ENCODE assay signal across 35 cellular contexts in genomic region chr3:56831572-56831971, GRCh38.
"Had no signal": no experiment of that assay in that cellular context is flagged by ENCODE, and none has a peak within 500 bp of the region (broad histone marks: within the 10 kb centered on the region; RNA-seq: fewer than 3 reads in every experiment).

No MANE protein-coding gene starts in this region.

- H3K27ac ChIP-seq: ascending aorta, cardiac muscle cell, VCaP had no signal

- H3K27me3 Mint-ChIP-seq: activated B cell treated with CpG ODN at 0.5 μM for 24 hours; activated CD4-positive, alpha-beta memory T cell treated with anti-CD3 and anti-CD28 coated beads for 36 hours; activated CD4-positive, alpha-beta T cell treated with anti-CD3 and anti-CD28 coated beads, Interleukin-2, amount 10 ng/mL, durations not matched to agents 24 days and 14 days; activated CD8-positive, alpha-beta T cell treated with anti-CD3 and anti-CD28 coated beads for 36 hours; activated naive CD4-positive, alpha-beta T cell treated with anti-CD3 and anti-CD28 coated beads, Interleukin-2, amount 10 ng/mL, durations not matched to agents 7 days and 5 days; activated naive CD4-positive, alpha-beta T cell treated with anti-CD3 and anti-CD28 coated beads, Interleukin-2, amount 50 U/mL, for 24 hours; activated naive CD8-positive, alpha-beta T cell; activated naive CD8-positive, alpha-beta T cell treated with anti-CD3 and anti-CD28 coated beads, Interleukin-2, amount 10 ng/mL, durations not matched to agents 7 days and 5 days; activated naive CD8-positive, alpha-beta T cell treated with anti-CD3 and anti-CD28 coated beads, Interleukin-2, amount 50 U/mL, for 24 hours had no signal

- ATAC-seq: activated CD8-positive, alpha-beta T cell treated with anti-CD3 and anti-CD28 coated beads for 36 hours; activated naive CD8-positive, alpha-beta T cell treated with anti-CD3 and anti-CD28 coated beads, Interleukin-2, amount 50 U/mL, for 24 hours; activated T-cell treated with anti-CD3 and anti-CD28 coated beads, Interleukin-2, amount 50 U/mL, for 4 hours; activated T-cell treated with anti-CD3 and anti-CD28 coated beads, Interleukin-2, amount 50 U/mL, for 72 hours had no signal

- H3K4me1 ChIP-seq: ascending aorta had no signal

- H3K36me3 Mint-ChIP-seq: activated CD4-positive, alpha-beta memory T cell treated with anti-CD3 and anti-CD28 coated beads for 36 hours; brain had no signal

- H3K9me3 ChIP-seq: ascending aorta had no signal

- H3K4me3 Mint-ChIP-seq: activated B cell treated with CpG ODN at 0.5 μM for 24 hours; activated CD4-positive, alpha-beta memory T cell treated with anti-CD3 and anti-CD28 coated beads for 36 hours; activated CD4-positive, alpha-beta T cell treated with anti-CD3 and anti-CD28 coated beads, Interleukin-2, amount 10 ng/mL, durations not matched to agents 24 days and 14 days; activated CD8-positive, alpha-beta T cell treated with anti-CD3 and anti-CD28 coated beads for 36 hours; activated naive CD4-positive, alpha-beta T cell treated with anti-CD3 and anti-CD28 coated beads, Interleukin-2, amount 10 ng/mL, durations not matched to agents 7 days and 5 days; activated naive CD4-positive, alpha-beta T cell treated with anti-CD3 and anti-CD28 coated beads, Interleukin-2, amount 50 U/mL, for 24 hours; activated naive CD8-positive, alpha-beta T cell; activated naive CD8-positive, alpha-beta T cell treated with anti-CD3 and anti-CD28 coated beads, Interleukin-2, amount 10 ng/mL, durations not matched to agents 7 days and 5 days; activated naive CD8-positive, alpha-beta T cell treated with anti-CD3 and anti-CD28 coated beads, Interleukin-2, amount 50 U/mL, for 24 hours; activated T-cell treated with anti-CD3 and anti-CD28 coated beads, Interleukin-2, amount 50 U/mL, for 4 hours; activated T-cell treated with anti-CD3 and anti-CD28 coated beads, Interleukin-2, amount 50 U/mL, for 72 hours; activated T-helper 1 cell treated with anti-CD3 and anti-CD28 coated beads, Interleukin-12 subunit alpha, Interleukin-12 subunit beta, Interleukin-2, Interleukin-4 antibody, amounts not matched to agents 30 ng/mL and 10 ng/mL and 1 ng/mL, durations not matched to agents 14 hours and 24 hours and 36 hours; brain; T-helper 1 cell treated with Interleukin-12 subunit alpha and Interleukin-12 subunit beta and Interleukin-4 antibody, amounts not matched to agents 30 μg/mL and 1 μg/mL, for 36 hours; T-helper 2 cell treated with Interferon-gamma antibody and Interleukin-4, amounts not matched to agents 5 μg/mL and 100 μg/mL, for 36 hours had no signal

- DNase-seq: activated B cell treated with CpG ODN at 0.5 μM for 24 hours; activated CD4-positive, alpha-beta memory T cell treated with anti-CD3 and anti-CD28 coated beads for 36 hours; activated CD4-positive, alpha-beta T cell treated with anti-CD3 and anti-CD28 coated beads for 4 hours; activated CD4-positive, alpha-beta T cell treated with anti-CD3 and anti-CD28 coated beads, Interleukin-2, amount 10 ng/mL, durations not matched to agents 24 days and 14 days; activated CD4-positive, alpha-beta T cell treated with anti-CD3 and anti-CD28 coated beads, Interleukin-2, amount 50 U/mL, for 1 hour; activated CD4-positive, alpha-beta T cell treated with anti-CD3 and anti-CD28 coated beads, Interleukin-2, amount 50 U/mL, for 4 hours; activated CD4-positive, CD25-positive, alpha-beta regulatory T cell treated with anti-CD3 and anti-CD28 coated beads, Interleukin-2, amount 50 U/mL, for 72 hours; activated CD8-positive, alpha-beta memory T cell treated with anti-CD3 and anti-CD28 coated beads, Interleukin-2, amount 50 U/mL, for 4 hours; activated CD8-positive, alpha-beta T cell treated with anti-CD3 and anti-CD28 coated beads for 36 hours; activated effector memory CD4-positive, alpha-beta T cell treated with Interleukin-2 at 50 U/mL for 16 hours; activated gamma-delta T cell; activated naive CD4-positive, alpha-beta T cell treated with anti-CD3 and anti-CD28 coated beads, Interleukin-2, amount 10 ng/mL, durations not matched to agents 7 days and 5 days; activated naive CD4-positive, alpha-beta T cell treated with Interleukin-2 at 50 U/mL for 16 hours; activated naive CD8-positive, alpha-beta T cell treated with anti-CD3 and anti-CD28 coated beads, Interleukin-2, amount 10 ng/mL, durations not matched to agents 7 days and 5 days; activated naive CD8-positive, alpha-beta T cell treated with anti-CD3 and anti-CD28 coated beads, Interleukin-2, amount 50 U/mL, for 24 hours; activated T-cell treated with anti-CD3 and anti-CD28 coated beads for 4 hours; activated T-cell treated with anti-CD3 and anti-CD28 coated beads, Interleukin-2, amount 50 U/mL, for 1 hour; activated T-cell treated with anti-CD3 and anti-CD28 coated beads, Interleukin-2, amount 50 U/mL, for 4 hours; activated T-cell treated with anti-CD3 and anti-CD28 coated beads, Interleukin-2, amount 50 U/mL, for 72 hours; amygdala; anterior cingulate cortex; caudate nucleus; T-helper 1 cell; T-helper 2 cell; T-helper 9 cell had no signal

- H3K4me3 ChIP-seq: ascending aorta, cardiac muscle cell had no signal

- H3K36me3 ChIP-seq: ascending aorta, cardiac muscle cell had no signal

- H3K4me1 Mint-ChIP-seq: activated B cell treated with CpG ODN at 0.5 μM for 24 hours had no signal

- H3K27me3 ChIP-seq: ascending aorta, cardiac muscle cell had no signal

- H3K9me3 Mint-ChIP-seq: activated B cell treated with CpG ODN at 0.5 μM for 24 hours; activated CD4-positive, alpha-beta memory T cell treated with anti-CD3 and anti-CD28 coated beads for 36 hours; activated CD4-positive, alpha-beta T cell treated with anti-CD3 and anti-CD28 coated beads, Interleukin-2, amount 10 ng/mL, durations not matched to agents 24 days and 14 days; activated CD8-positive, alpha-beta T cell treated with anti-CD3 and anti-CD28 coated beads for 36 hours; activated naive CD4-positive, alpha-beta T cell treated with anti-CD3 and anti-CD28 coated beads, Interleukin-2, amount 10 ng/mL, durations not matched to agents 7 days and 5 days; activated naive CD4-positive, alpha-beta T cell treated with anti-CD3 and anti-CD28 coated beads, Interleukin-2, amount 50 U/mL, for 24 hours; activated naive CD8-positive, alpha-beta T cell treated with anti-CD3 and anti-CD28 coated beads, Interleukin-2, amount 10 ng/mL, durations not matched to agents 7 days and 5 days; activated naive CD8-positive, alpha-beta T cell treated with anti-CD3 and anti-CD28 coated beads, Interleukin-2, amount 50 U/mL, for 24 hours; activated T-cell treated with anti-CD3 and anti-CD28 coated beads, Interleukin-2, amount 50 U/mL, for 4 hours; activated T-helper 1 cell treated with anti-CD3 and anti-CD28 coated beads, Interleukin-12 subunit alpha, Interleukin-12 subunit beta, Interleukin-2, Interleukin-4 antibody, amounts not matched to agents 30 ng/mL and 10 ng/mL and 1 ng/mL, durations not matched to agents 14 hours and 24 hours and 36 hours; activated T-helper 2 cell treated with anti-CD3 and anti-CD28 coated beads, Interferon-gamma antibody, Interleukin-2, Interleukin-4, amounts not matched to agents 10 μg/mL and 5 μg/mL and 100 μg/mL, durations not matched to agents 14 hours and 24 hours and 36 hours; brain; T-helper 1 cell treated with Interleukin-12 subunit alpha and Interleukin-12 subunit beta and Interleukin-4 antibody, amounts not matched to agents 30 μg/mL and 1 μg/mL, for 36 hours; T-helper 2 cell treated with Interferon-gamma antibody and Interleukin-4, amounts not matched to agents 5 μg/mL and 100 μg/mL, for 36 hours had no signal

- H3K27ac Mint-ChIP-seq: activated B cell treated with CpG ODN at 0.5 μM for 24 hours; activated CD4-positive, alpha-beta memory T cell treated with anti-CD3 and anti-CD28 coated beads for 36 hours; activated CD4-positive, alpha-beta T cell treated with anti-CD3 and anti-CD28 coated beads, Interleukin-2, amount 10 ng/mL, durations not matched to agents 24 days and 14 days; activated CD8-positive, alpha-beta T cell treated with anti-CD3 and anti-CD28 coated beads for 36 hours; activated naive CD4-positive, alpha-beta T cell treated with anti-CD3 and anti-CD28 coated beads, Interleukin-2, amount 10 ng/mL, durations not matched to agents 7 days and 5 days; activated naive CD4-positive, alpha-beta T cell treated with anti-CD3 and anti-CD28 coated beads, Interleukin-2, amount 50 U/mL, for 24 hours; activated naive CD8-positive, alpha-beta T cell; activated naive CD8-positive, alpha-beta T cell treated with anti-CD3 and anti-CD28 coated beads, Interleukin-2, amount 10 ng/mL, durations not matched to agents 7 days and 5 days; activated naive CD8-positive, alpha-beta T cell treated with anti-CD3 and anti-CD28 coated beads, Interleukin-2, amount 50 U/mL, for 24 hours; activated T-cell treated with anti-CD3 and anti-CD28 coated beads, Interleukin-2, amount 50 U/mL, for 72 hours; activated T-helper 1 cell treated with anti-CD3 and anti-CD28 coated beads, Interleukin-12 subunit alpha, Interleukin-12 subunit beta, Interleukin-2, Interleukin-4 antibody, amounts not matched to agents 30 ng/mL and 10 ng/mL and 1 ng/mL, durations not matched to agents 14 hours and 24 hours and 36 hours; activated T-helper 2 cell treated with anti-CD3 and anti-CD28 coated beads, Interferon-gamma antibody, Interleukin-2, Interleukin-4, amounts not matched to agents 10 μg/mL and 5 μg/mL and 100 μg/mL, durations not matched to agents 14 hours and 24 hours and 36 hours; T-helper 1 cell treated with Interleukin-12 subunit alpha and Interleukin-12 subunit beta and Interleukin-4 antibody, amounts not matched to agents 30 μg/mL and 1 μg/mL, for 36 hours; T-helper 2 cell treated with Interferon-gamma antibody and Interleukin-4, amounts not matched to agents 5 μg/mL and 100 μg/mL, for 36 hours had no signal
